In the genomic region with DNA sequence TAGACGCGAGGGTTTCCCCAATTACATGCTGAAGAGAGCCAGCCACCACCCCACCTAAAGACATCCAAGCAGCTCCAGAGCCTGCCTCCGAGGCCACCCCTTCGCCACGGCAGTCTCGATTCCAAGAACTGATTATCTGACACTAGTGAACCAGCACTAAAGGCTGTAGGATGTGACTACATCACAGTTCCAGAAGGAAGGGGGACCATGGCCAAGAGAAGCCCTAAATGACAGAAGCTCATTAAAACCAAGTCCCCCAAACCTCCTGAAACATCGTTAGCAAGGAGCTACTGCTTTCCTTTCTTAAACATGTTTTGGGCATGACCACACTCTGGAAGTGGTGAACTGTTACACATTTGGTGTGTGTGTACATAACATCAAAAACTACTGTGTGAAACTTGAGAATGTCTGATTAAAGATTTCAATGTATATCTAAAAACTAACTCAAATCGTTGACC, we compare ENCODE assay signal across 9 cellular contexts.
DNase-seq lines count a peak whose midpoint lies in the region; ATAC-seq and TF ChIP-seq lines count a peak whose summit lies in the region.
"Had no signal": no experiment of that assay in that cellular context is flagged by ENCODE, and none has a peak within 500 bp of the region (broad histone marks: within the 10 kb centered on the region; RNA-seq: fewer than 3 reads in every experiment).

No MANE protein-coding gene starts in this region.

- peak in 3 of 8 donors; percentile 16 to 31 (median 18) for ATAC-seq in heart right ventricle
- ATAC-seq in Right ventricle myocardium inferior: no peak
- ATAC-seq in HG03175 (IDR thresholded peaks at IDR 0.05; ENCODE audit: unreplicated experiment): peak; percentile 30
- ATAC-seq in stimulated activated naive CD8-positive, alpha-beta T cell treated with anti-CD3 and anti-CD28 coated beads, Interleukin-15, amount 100 ng/mL, for 72 hours: peak; percentile 78

- H3K36me3 Mint-ChIP-seq in activated naive CD8-positive, alpha-beta T cell: peaks cover 32% of the 10 kb centered on the region

- TF ChIP-seq CTCF in heart right ventricle (IDR thresholded peaks at IDR 0.05): no peak
- TF ChIP-seq CTCF in RWPE1 (conservative IDR thresholded peaks at IDR 0.05; ENCODE audit: low read depth): no peak
- TF ChIP-seq CTCF in coronary artery (IDR thresholded peaks at IDR 0.05): no peak

- peak overlapping the region; percentile 96 for H3K27ac Mint-ChIP-seq in activated naive CD8-positive, alpha-beta T cell
- H3K27ac Mint-ChIP-seq in stimulated activated naive CD8-positive, alpha-beta T cell treated with anti-CD3 and anti-CD28 coated beads, Interleukin-15, amount 100 ng/mL, for 72 hours: peak overlapping the region; percentile 95

- no peak overlapping the region for H3K4me3 ChIP-seq in heart right ventricle
- no peak overlapping the region for H3K4me3 ChIP-seq in coronary artery

- no peaks in the 10 kb centered on the region for H3K27me3 ChIP-seq in heart right ventricle

- H3K4me1 Mint-ChIP-seq in activated naive CD8-positive, alpha-beta T cell (ENCODE audit: low read depth): peaks cover 51% of the 10 kb centered on the region
- H3K4me1 Mint-ChIP-seq in stimulated activated naive CD8-positive, alpha-beta T cell treated with anti-CD3 and anti-CD28 coated beads, Interleukin-15, amount 100 ng/mL, for 72 hours: peaks cover 70% of the 10 kb centered on the region

- H3K9me3 ChIP-seq in heart right ventricle: no peaks in the 10 kb centered on the region

- peak overlapping the region in 8 of 10 donors; percentile 34 to 90 (median 58) for H3K27ac ChIP-seq in heart right ventricle
- no peak overlapping the region for H3K27ac ChIP-seq in RWPE1
- no peak overlapping the region for H3K27ac ChIP-seq in coronary artery

- intact Hi-C loops in heart right ventricle (cut with DNase I): no loop called here
- intact Hi-C loops in Right ventricle myocardium inferior (cut with DNase I): no loop called here

- no peaks in the 10 kb centered on the region for H3K27me3 Mint-ChIP-seq in activated naive CD8-positive, alpha-beta T cell
- no peaks in the 10 kb centered on the region for H3K27me3 Mint-ChIP-seq in stimulated activated naive CD8-positive, alpha-beta T cell treated with anti-CD3 and anti-CD28 coated beads, Interleukin-15, amount 100 ng/mL, for 72 hours

- no peak for DNase-seq in heart right ventricle
- no peak for DNase-seq in Right ventricle myocardium inferior (ENCODE audit: missing footprints)
- DNase-seq in stimulated activated naive CD8-positive, alpha-beta T cell treated with anti-CD3 and anti-CD28 coated beads, Interleukin-15, amount 100 ng/mL, for 72 hours: peak; percentile 37 to 65
- no peak for DNase-seq in RPMI8226
- DNase-seq in RWPE1 (ENCODE audit: low spot score): no peak
- no peak for DNase-seq in coronary artery (ENCODE audit: low spot score)
- DNase-seq: NCI-H446 treated with DMSO at 0.1 percent for 48 hours had no signal

- peaks cover 0 to 53% (median 23%) of the 10 kb centered on the region in 9 donors for H3K36me3 ChIP-seq in heart right ventricle

- POLR2A ChIA-PET in RWPE1 (lab: Yijun Ruan, JAX; ENCODE audit: low non-redundant PET): no interaction called here

- WGBS in heart right ventricle, 2 donors: 67 to 70% methylated on average over 8 of the region's 8 CpGs

- peaks cover 0 to 30% (median 9%) of the 10 kb centered on the region in 9 donors for H3K4me1 ChIP-seq in heart right ventricle

- CTCF ChIA-PET in RWPE1 (lab: Yijun Ruan, JAX): interaction anchor here (0.6 kb wide), 1 partner anchor 20 kb away, joined by 3 read pairs; no protein-coding TSS in a partner anchor

- peak overlapping the region; percentile 35 for H3K4me3 Mint-ChIP-seq in activated naive CD8-positive, alpha-beta T cell
- H3K4me3 Mint-ChIP-seq in stimulated activated naive CD8-positive, alpha-beta T cell treated with anti-CD3 and anti-CD28 coated beads, Interleukin-15, amount 100 ng/mL, for 72 hours: peak overlapping the region; percentile 50 to 71

- H3K9me3 Mint-ChIP-seq in activated naive CD8-positive, alpha-beta T cell (ENCODE audit: low read depth): no peaks in the 10 kb centered on the region
- peaks cover 4 to 9% of the 10 kb centered on the region in 2 donors for H3K9me3 Mint-ChIP-seq in stimulated activated naive CD8-positive, alpha-beta T cell treated with anti-CD3 and anti-CD28 coated beads, Interleukin-15, amount 100 ng/mL, for 72 hours

Comparison
In these comparisons a context has a peak if more than half of its experiments do, and no peak if none do; other contexts are left out.
1. DNase-seq: peak in stimulated activated naive CD8-positive, alpha-beta T cell treated with anti-CD3 and anti-CD28 coated beads, Interleukin-15, amount 100 ng/mL, for 72 hours (2 of 2); none in heart right ventricle (0 of 2), Right ventricle myocardium inferior (single experiment), RPMI8226 (single experiment), RWPE1 (single experiment) and coronary artery (single experiment).
2. H3K27ac ChIP-seq: peak in heart right ventricle (8 of 10); none in RWPE1 (single experiment) and coronary artery (0 of 2).